In genomic region chr2:217166241-217166640, GRCh38 we compare ENCODE assay signal across 9 cellular contexts.
A peak's percentile ranks its signal among the peaks of the same experiment; 100 is the strongest.
DNase-seq lines count a peak whose midpoint lies in the region; ATAC-seq and TF ChIP-seq lines count a peak whose summit lies in the region.
"Had no signal": no experiment of that assay in that cellular context is flagged by ENCODE, and none has a peak within 500 bp of the region (broad histone marks: within the 10 kb centered on the region; RNA-seq: fewer than 3 reads in every experiment).

No MANE protein-coding gene starts in this region.

- TF ChIP-seq EP300 in SK-N-SH (IDR thresholded peaks at IDR 0.05; ENCODE audit: borderline replicate concordance in 1 of 2, low read depth in 1 of 2, low read length in 1 of 2): no peak

- H3K4me1 Mint-ChIP-seq in naive thymus-derived CD4-positive, alpha-beta T cell: peaks cover 12 to 21% (median 17%) of the 10 kb centered on the region in 7 donors

- no peaks in the 10 kb centered on the region; the same call in 1 of the 2 replicates for H3K9me3 ChIP-seq in SK-N-SH
- peaks cover 0 to 6% (median 0%) of the 10 kb centered on the region in 8 donors for H3K9me3 ChIP-seq in spleen
- no peaks in the 10 kb centered on the region for H3K9me3 ChIP-seq in naive thymus-derived CD4-positive, alpha-beta T cell (ENCODE audit: control insufficient read depth in 2 of 3, low read length in 3 of 3)
- H3K9me3 ChIP-seq: SJSA1 had no signal

- TF ChIP-seq CTCF in LNCAP (IDR thresholded peaks at IDR 0.05) (peak; percentile 53), SK-N-SH (IDR thresholded peaks at IDR 0.05) (peak; percentile 73), spleen (IDR thresholded peaks at IDR 0.05 in 8 of 11, conservative IDR thresholded peaks at IDR 0.05 in 3 of 11) (peak in 6 of 11 experiments; percentile 15 to 34 (median 24))

- H3K27ac ChIP-seq in SK-N-SH (ENCODE audit: low read depth in 2 of 2, low read length in 1 of 2) (no peak overlapping the region), spleen (no peak overlapping the region)
- H3K27ac ChIP-seq in naive thymus-derived CD4-positive, alpha-beta T cell (ENCODE audit: low read depth, low read length): no peak overlapping the region
- H3K27ac ChIP-seq: SJSA1 had no signal

- H3K27ac Mint-ChIP-seq in naive thymus-derived CD4-positive, alpha-beta T cell: no peak overlapping the region

- 51% methylated on average over 2 of the region's 2 CpGs for WGBS in SK-N-SH (ENCODE audit: low lambda C conversion rate)
- WGBS in spleen, 5 donors: 36 to 56% (median 39%) methylated on average over 2 of the region's 2 CpGs

- no peaks in the 10 kb centered on the region for H3K9me2 ChIP-seq in SK-N-SH

- no peaks in the 10 kb centered on the region for H3F3A ChIP-seq in SK-N-SH (replicated peaks; ENCODE audit: insufficient read depth)

- no peak for TF ChIP-seq POLR2A in spleen (IDR thresholded peaks at IDR 0.05)

- peak; percentile 83 for ATAC-seq in Right ventricle myocardium superior (ENCODE audit: poor library complexity)
- ATAC-seq in naive thymus-derived CD4-positive, alpha-beta T cell: no peak
- ATAC-seq in HG02798 (IDR thresholded peaks at IDR 0.05; ENCODE audit: poor library complexity, unreplicated experiment): no peak

- CTCF ChIA-PET in SK-N-SH (lab: Yijun Ruan, JAX): interaction anchor here (0.6 to 2.5 kb wide), 44 partner anchors 10 to 650 kb away, joined by 3 to 21 read pairs (median 4); partner anchors contain the start of gene IGFBP5
- CTCF ChIA-PET in naive thymus-derived CD4-positive, alpha-beta T cell (lab: Charles Lee): interaction anchor here (1.6 kb wide), 1 partner anchor 547 kb away, joined by 4 read pairs; no protein-coding TSS in a partner anchor

- H2AFZ ChIP-seq in SK-N-SH (ENCODE audit: low read depth): no peak overlapping the region

- peaks cover 0 to 5% (median 2%) of the 10 kb centered on the region in 11 donors for H3K9me3 Mint-ChIP-seq in naive thymus-derived CD4-positive, alpha-beta T cell

- peaks cover 4 to 8% of the 10 kb centered on the region in 2 experiments; a peak in 2 of 4 replicates for H3K4me1 ChIP-seq in SK-N-SH (ENCODE audit: control insufficient read depth in 1 of 2, insufficient read depth in 2 of 2, low read depth in 1 of 2, low read length in 1 of 2)
- peaks cover 3 to 7% (median 5%) of the 10 kb centered on the region in 6 donors for H3K4me1 ChIP-seq in spleen
- H3K4me1 ChIP-seq in naive thymus-derived CD4-positive, alpha-beta T cell (ENCODE audit: control insufficient read depth in 2 of 2, insufficient read depth in 2 of 2, low read length in 2 of 2): no peaks in the 10 kb centered on the region

- peaks cover 0 to 34% (median 14%) of the 10 kb centered on the region in 5 donors for H3K27me3 Mint-ChIP-seq in naive thymus-derived CD4-positive, alpha-beta T cell

- H3K4me3 Mint-ChIP-seq in naive thymus-derived CD4-positive, alpha-beta T cell: no peak overlapping the region

- H3K4me2 ChIP-seq in SK-N-SH: no peak overlapping the region

- no peak overlapping the region for H3K9ac ChIP-seq in SK-N-SH

- H3K4me3 ChIP-seq in SK-N-SH (ENCODE audit: low read depth in 2 of 2, low read length in 1 of 2) (no peak overlapping the region), spleen (no peak overlapping the region)
- no peak overlapping the region for H3K4me3 ChIP-seq in naive thymus-derived CD4-positive, alpha-beta T cell (ENCODE audit: low read length)
- H3K4me3 ChIP-seq: SJSA1 had no signal

- H3K27me3 ChIP-seq in SK-N-SH (ENCODE audit: insufficient read depth) (no peaks in the 10 kb centered on the region), spleen (replicated peaks in 1 of 7) (peaks cover 0 to 22% (median 0%) of the 10 kb centered on the region in 7 donors)
- H3K27me3 ChIP-seq in naive thymus-derived CD4-positive, alpha-beta T cell (ENCODE audit: control insufficient read depth in 2 of 2, insufficient read depth in 2 of 2, low read length in 2 of 2): no peaks in the 10 kb centered on the region
- H3K27me3 ChIP-seq: SJSA1 had no signal

- DNase-seq in EL: peak; percentile 53
- DNase-seq in SK-N-SH: peak; percentile 30
- DNase-seq in Right ventricle myocardium superior: no peak
- no peak for DNase-seq in spleen
- DNase-seq in naive thymus-derived CD4-positive, alpha-beta T cell: no peak
- no peak for DNase-seq in activated T-cell treated with anti-CD3 and anti-CD28 coated beads, Interleukin-2, amount 50 U/mL, for 1 hour

- TF ChIP-seq RAD21 in SK-N-SH (IDR thresholded peaks at IDR 0.05; ENCODE audit: low read length): peak; percentile 87

- H3K36me3 ChIP-seq in SK-N-SH (replicated peaks in 1 of 2; ENCODE audit: control insufficient read depth in 1 of 2, insufficient read depth in 2 of 2, low read length in 1 of 2) (no peaks in the 10 kb centered on the region), spleen (no peaks in the 10 kb centered on the region)
- no peaks in the 10 kb centered on the region for H3K36me3 ChIP-seq in naive thymus-derived CD4-positive, alpha-beta T cell (ENCODE audit: control insufficient read depth in 2 of 3, insufficient read depth in 3 of 3, low read length in 3 of 3)
- H3K36me3 ChIP-seq: SJSA1 had no signal

- intact Hi-C loops in Right ventricle myocardium superior (cut with DNase I) (loop anchor here (5.0 kb wide), 1 partner anchor 469 kb away; the partner anchor contains the start of gene IGFBP5), spleen (cut with DNase I; ENCODE audit: low total_unique reads) (loop anchor here (10.0 kb wide), 1 partner anchor 471 kb away; the partner anchor contains the start of gene IGFBP5)
- intact Hi-C loops in naive thymus-derived CD4-positive, alpha-beta T cell (cut with micrococcal nuclease): loop anchor here in 1 of 2 donors (1.0 kb wide), 3 partner anchors 389 to 484 kb away; no protein-coding TSS in a partner anchor

- peaks cover 0 to 2% (median 0%) of the 10 kb centered on the region in 5 donors for H3K36me3 Mint-ChIP-seq in naive thymus-derived CD4-positive, alpha-beta T cell

- POLR2A ChIA-PET in SK-N-SH (lab: Yijun Ruan, JAX): interaction anchor here (0.6 to 0.9 kb wide), 2 partner anchors 207 to 468 kb away, joined by 3 read pairs; no protein-coding TSS in a partner anchor
- POLR2A ChIA-PET in naive thymus-derived CD4-positive, alpha-beta T cell (lab: Charles Lee): no interaction called here

- no peaks in the 10 kb centered on the region for H4K20me1 ChIP-seq in SK-N-SH (ENCODE audit: insufficient read depth)

- no peaks in the 10 kb centered on the region for H3K79me2 ChIP-seq in SK-N-SH (ENCODE audit: insufficient read depth)

TF ChIP-seq in SK-N-SH, 30 proteins besides CTCF, POLR2A, EP300 and RAD21:
- TF ChIP-seq SMC3 (IDR thresholded peaks at IDR 0.05; ENCODE audit: low read depth, low read length) (peak; percentile 84), POLR2AphosphoS5 (IDR thresholded peaks at IDR 0.05; ENCODE audit: low read depth, low read length) (no peak)

Comparison
In these comparisons a context has a peak if more than half of its experiments do, and no peak if none do; other contexts are left out.
1. DNase-seq: peak in EL (single experiment) and SK-N-SH (single experiment); none in Right ventricle myocardium superior (single experiment), spleen (single experiment), naive thymus-derived CD4-positive, alpha-beta T cell (0 of 9) and activated T-cell treated with anti-CD3 and anti-CD28 coated beads, Interleukin-2, amount 50 U/mL, for 1 hour (single experiment).
2. Peak in every context shown above with its lines, with median percentiles within 50 percentile points of each other: CTCF ChIP-seq.